In genomic region chr7:33961948-33962347, GRCh38 we compare ENCODE assay signal across 20 cellular contexts. TPM values are rescaled to one million over a fixed set of nuclear protein-coding genes. Genes with fewer than 3 reads are reported as not detected.
"Had no signal": no experiment of that assay in that cellular context is flagged by ENCODE, and none has a peak within 500 bp of the region (broad histone marks: within the 10 kb centered on the region; RNA-seq: fewer than 3 reads in every experiment).

No MANE protein-coding gene starts in this region.

- H3K9me3 ChIP-seq: breast epithelium, stomach, thoracic aorta, upper lobe of left lung had no signal

- ATAC-seq: activated T-cell treated with anti-CD3 and anti-CD28 coated beads, Interleukin-2, amount 50 U/mL, for 72 hours; esophagus mucosa; left ventricle myocardium superior; stimulated activated effector memory CD8-positive, alpha-beta T cell treated with anti-CD3 and anti-CD28 coated beads, Interleukin-12 subunit alpha, Interleukin-12 subunit beta, amount 100 ng/mL, for 72 hours had no signal

- H3K27ac ChIP-seq: breast epithelium, stomach, thoracic aorta, upper lobe of left lung, VCaP had no signal

- H3K36me3 ChIP-seq: breast epithelium, stomach, thoracic aorta, upper lobe of left lung had no signal

- H3K27me3 ChIP-seq: breast epithelium, stomach, upper lobe of left lung had no signal

- H3K4me1 ChIP-seq: breast epithelium, upper lobe of left lung had no signal

- DNase-seq: activated CD4-positive, alpha-beta T cell treated with anti-CD3 and anti-CD28 coated beads for 1 hour; activated effector memory CD4-positive, alpha-beta T cell treated with anti-CD3 and anti-CD28 coated beads, Interleukin-2, amount 50 U/mL, for 16 hours; activated naive CD4-positive, alpha-beta T cell treated with anti-CD3 and anti-CD28 coated beads, Interleukin-2, amount 50 U/mL, for 16 hours; activated T-cell treated with anti-CD3 and anti-CD28 coated beads, Interleukin-2, amount 50 U/mL, for 72 hours; effector CD4-positive, alpha-beta T cell; head of caudate nucleus; immature natural killer cell; left ventricle myocardium superior; stimulated activated CD4-positive, alpha-beta T cell treated with anti-CD3 and anti-CD28 coated beads, Interleukin-4, amount 100 ng/mL, for 24 hours; stomach; SW 1271; T-helper 2 cell; upper lobe of left lung had no signal

- H3K4me3 ChIP-seq: breast epithelium, stomach, thoracic aorta, upper lobe of left lung had no signal

RNA-seq across cellular contexts. Expression of gene BMPER, which starts 56.6 kb away (rescaled TPM):
- total RNA-seq: activated CD8-positive, alpha-beta memory T cell treated with anti-CD3 and anti-CD28 coated beads for 36 hours; esophagus mucosa; neural crest cell had no signal
- polyA plus RNA-seq: immature natural killer cell had no signal
